In genomic region chr14:75831971-75832370, GRCh38 we compare ENCODE assay signal across 8 cellular contexts.
DNase-seq lines count a peak whose midpoint lies in the region; ATAC-seq and TF ChIP-seq lines count a peak whose summit lies in the region.
"Had no signal": no experiment of that assay in that cellular context is flagged by ENCODE, and none has a peak within 500 bp of the region (broad histone marks: within the 10 kb centered on the region; RNA-seq: fewer than 3 reads in every experiment).

No MANE protein-coding gene starts in this region.

- CTCF ChIA-PET in OCI-LY7 (lab: Charles Lee; ENCODE audit: unreplicated experiment) = no interaction called here
- CTCF ChIA-PET in activated naive CD4-positive, alpha-beta T cell treated with anti-CD3 and anti-CD28 coated beads for 36 hours (lab: Charles Lee) = interaction anchor here (1.1 kb wide), 1 partner anchor 213 kb away, joined by 4 read pairs; no protein-coding TSS in a partner anchor

- no peak overlapping the region for H3K27ac Mint-ChIP-seq in activated naive CD4-positive, alpha-beta T cell treated with anti-CD3 and anti-CD28 coated beads for 36 hours

- H3K9ac ChIP-seq in duodenal mucosa (ENCODE audit: low read depth in 1 of 2, low read length in 2 of 2) = peak overlapping the region in 1 of 2 donors; percentile 25

- intact Hi-C loops in OCI-LY7 (cut with micrococcal nuclease; ENCODE audit: unreplicated experiment) = no loop called here
- intact Hi-C loops in activated naive CD4-positive, alpha-beta T cell treated with anti-CD3 and anti-CD28 coated beads for 36 hours (cut with micrococcal nuclease) = no loop called here

- DNase-seq in EL (peak; percentile 56), NCI-H226 (peak; percentile 40), renal cortical epithelial cell (ENCODE audit: low read depth) (peak; percentile 66), OCI-LY7 (ENCODE audit: low spot score) (no peak)
- DNase-seq in activated naive CD4-positive, alpha-beta T cell treated with anti-CD3 and anti-CD28 coated beads for 36 hours = no peak
- DNase-seq: midbrain had no signal

- H3K27me3 Mint-ChIP-seq in activated naive CD4-positive, alpha-beta T cell treated with anti-CD3 and anti-CD28 coated beads for 36 hours (ENCODE audit: low read depth) = no peaks in the 10 kb centered on the region

- H3K9me3 ChIP-seq in duodenal mucosa (ENCODE audit: control insufficient read depth in 1 of 2, low read length in 2 of 2) = no peaks in the 10 kb centered on the region
- H3K9me3 ChIP-seq in OCI-LY7 (ENCODE audit: low read length) = no peaks in the 10 kb centered on the region

- BruUV-seq in OCI-LY7 (replicated peaks; lab: Mats Ljungman, UMichigan) = no TSS peak

- H4K20me1 ChIP-seq in OCI-LY7 (ENCODE audit: insufficient read depth, low read length) = no peaks in the 10 kb centered on the region

- no peak overlapping the region for H3K4me2 ChIP-seq in OCI-LY7 (ENCODE audit: low read length)

- no peaks in the 10 kb centered on the region for H3K9me3 Mint-ChIP-seq in activated naive CD4-positive, alpha-beta T cell treated with anti-CD3 and anti-CD28 coated beads for 36 hours

- no peak for TF ChIP-seq CTCF in OCI-LY7 (conservative IDR thresholded peaks at IDR 0.05; ENCODE audit: low read length)

- no peak overlapping the region for H3K27ac ChIP-seq in duodenal mucosa (ENCODE audit: low read depth, low read length)
- H3K27ac ChIP-seq in OCI-LY7 (ENCODE audit: low read depth, low read length, poor library complexity, severe bottlenecking) = no peak overlapping the region

- no peak for ATAC-seq in HG03354 (IDR thresholded peaks at IDR 0.05; ENCODE audit: poor library complexity, severe bottlenecking, unreplicated experiment)

- H3K4me3 ChIP-seq in duodenal mucosa (ENCODE audit: low read depth in 1 of 2, low read length in 2 of 2) (peak overlapping the region; percentile 37 to 44), OCI-LY7 (ENCODE audit: low read depth, low read length, poor library complexity, severe bottlenecking) (no peak overlapping the region)

- no peaks in the 10 kb centered on the region for H3K79me2 ChIP-seq in OCI-LY7 (ENCODE audit: insufficient read depth, low read depth, low read length)

- no peak overlapping the region for H3K4me3 Mint-ChIP-seq in activated naive CD4-positive, alpha-beta T cell treated with anti-CD3 and anti-CD28 coated beads for 36 hours

- H3K36me3 Mint-ChIP-seq in activated naive CD4-positive, alpha-beta T cell treated with anti-CD3 and anti-CD28 coated beads for 36 hours (ENCODE audit: low read depth) = peaks cover 13% of the 10 kb centered on the region

- no peaks in the 10 kb centered on the region for H3K9me2 ChIP-seq in OCI-LY7 (ENCODE audit: insufficient read depth, low read length)

- peaks cover 20 to 24% of the 10 kb centered on the region in 2 donors for H3K4me1 ChIP-seq in duodenal mucosa (ENCODE audit: control insufficient read depth in 1 of 2, insufficient read depth in 2 of 2, low read length in 2 of 2)
- no peaks in the 10 kb centered on the region for H3K4me1 ChIP-seq in OCI-LY7 (ENCODE audit: insufficient read depth, low read length, poor library complexity, severe bottlenecking)

- no peaks in the 10 kb centered on the region for H3K36me3 ChIP-seq in duodenal mucosa (ENCODE audit: control insufficient read depth in 1 of 2, insufficient read depth in 2 of 2, low read length in 2 of 2)
- H3K36me3 ChIP-seq in OCI-LY7 (ENCODE audit: insufficient read depth, low read length) = peaks cover 6% of the 10 kb centered on the region; the same call in 1 of the 2 replicates

- peaks cover 12% of the 10 kb centered on the region for H3K4me1 Mint-ChIP-seq in activated naive CD4-positive, alpha-beta T cell treated with anti-CD3 and anti-CD28 coated beads for 36 hours (ENCODE audit: low read depth)

- no peaks in the 10 kb centered on the region for H3K27me3 ChIP-seq in duodenal mucosa (ENCODE audit: control insufficient read depth in 1 of 2, insufficient read depth in 2 of 2, low read length in 2 of 2)

- H2AFZ ChIP-seq in OCI-LY7 (ENCODE audit: low read length) = no peak overlapping the region

- POLR2A ChIA-PET in OCI-LY7 (lab: Charles Lee) = no interaction called here

Comparison
In these comparisons a context has a peak if more than half of its experiments do, and no peak if none do; other contexts are left out.
1. DNase-seq: peak in EL (single experiment), NCI-H226 (single experiment) and renal cortical epithelial cell (single experiment); none in OCI-LY7 (single experiment) and activated naive CD4-positive, alpha-beta T cell treated with anti-CD3 and anti-CD28 coated beads for 36 hours (single experiment).